ENCODE assay signal across 22 cellular contexts in genomic region chr12:104960464-104960863, GRCh38.
"Had no signal": no experiment of that assay in that cellular context is flagged by ENCODE, and none has a peak within 500 bp of the region (broad histone marks: within the 10 kb centered on the region; RNA-seq: fewer than 3 reads in every experiment).

No MANE protein-coding gene starts in this region.

- H3K36me3 ChIP-seq: MG63 had no signal

- H3K4me3 Mint-ChIP-seq: activated B cell treated with CpG ODN at 0.5 μM for 24 hours; activated CD8-positive, alpha-beta T cell treated with anti-CD3 and anti-CD28 coated beads for 36 hours; activated naive CD4-positive, alpha-beta T cell treated with anti-CD3 and anti-CD28 coated beads, Interleukin-2, amount 50 U/mL, for 24 hours; activated T-cell treated with anti-CD3 and anti-CD28 coated beads, Interleukin-2, amount 50 U/mL, for 72 hours; central memory CD8-positive, alpha-beta T cell; T-helper 17 cell had no signal

- H3K9me3 Mint-ChIP-seq: activated B cell treated with CpG ODN at 0.5 μM for 24 hours; activated CD8-positive, alpha-beta T cell treated with anti-CD3 and anti-CD28 coated beads for 36 hours; activated naive CD4-positive, alpha-beta T cell treated with anti-CD3 and anti-CD28 coated beads, Interleukin-2, amount 50 U/mL, for 24 hours; activated T-cell treated with anti-CD3 and anti-CD28 coated beads, Interleukin-2, amount 50 U/mL, for 72 hours; central memory CD8-positive, alpha-beta T cell had no signal

- H3K9me3 ChIP-seq: MG63 had no signal

- DNase-seq: activated B cell treated with CpG ODN at 0.5 μM for 24 hours; activated CD4-positive, alpha-beta T cell treated with anti-CD3 and anti-CD28 coated beads for 1 hour; activated CD4-positive, alpha-beta T cell treated with anti-CD3 and anti-CD28 coated beads, Interleukin-2, amount 50 U/mL, for 1 hour; activated CD8-positive, alpha-beta memory T cell treated with anti-CD3 and anti-CD28 coated beads, Interleukin-2, amount 50 U/mL, for 4 hours; activated CD8-positive, alpha-beta T cell treated with anti-CD3 and anti-CD28 coated beads for 36 hours; activated T-cell treated with anti-CD3 and anti-CD28 coated beads, Interleukin-2, amount 50 U/mL, for 72 hours; amniotic stem cell; MG63; NCI-H1105; NCI-H1436; NCI-H1694 treated with DMSO at 0.1 percent for 48 hours; NCI-H2029 treated with DMSO at 0.1 percent for 48 hours; NCI-H345; NCI-H510A; NCI-H69; PC-3; SHP77 treated with DMSO at 0.1 percent for 48 hours; T-helper 17 cell; T-helper 9 cell had no signal

- H3K27ac Mint-ChIP-seq: activated B cell treated with CpG ODN at 0.5 μM for 24 hours; activated CD8-positive, alpha-beta T cell treated with anti-CD3 and anti-CD28 coated beads for 36 hours; activated naive CD4-positive, alpha-beta T cell treated with anti-CD3 and anti-CD28 coated beads, Interleukin-2, amount 50 U/mL, for 24 hours; activated T-cell treated with anti-CD3 and anti-CD28 coated beads, Interleukin-2, amount 50 U/mL, for 72 hours; T-helper 17 cell had no signal

- H3K36me3 Mint-ChIP-seq: activated naive CD4-positive, alpha-beta T cell treated with anti-CD3 and anti-CD28 coated beads, Interleukin-2, amount 50 U/mL, for 24 hours; brain had no signal

- ATAC-seq: activated CD8-positive, alpha-beta T cell treated with anti-CD3 and anti-CD28 coated beads for 36 hours; activated T-cell treated with anti-CD3 and anti-CD28 coated beads, Interleukin-2, amount 50 U/mL, for 72 hours; PC-3; T-helper 17 cell had no signal
